In genomic region chr4:108370291-108370690, GRCh38 we compare ENCODE assay signal across 1 cellular context.
TF ChIP-seq lines count a peak whose summit lies in the region.

No MANE protein-coding gene starts in this region.

TF ChIP-seq in H1, 55 proteins besides CTCF, POLR2A, EP300 and RAD21 (continued from another document):
- TF ChIP-seq, protein P1, sequence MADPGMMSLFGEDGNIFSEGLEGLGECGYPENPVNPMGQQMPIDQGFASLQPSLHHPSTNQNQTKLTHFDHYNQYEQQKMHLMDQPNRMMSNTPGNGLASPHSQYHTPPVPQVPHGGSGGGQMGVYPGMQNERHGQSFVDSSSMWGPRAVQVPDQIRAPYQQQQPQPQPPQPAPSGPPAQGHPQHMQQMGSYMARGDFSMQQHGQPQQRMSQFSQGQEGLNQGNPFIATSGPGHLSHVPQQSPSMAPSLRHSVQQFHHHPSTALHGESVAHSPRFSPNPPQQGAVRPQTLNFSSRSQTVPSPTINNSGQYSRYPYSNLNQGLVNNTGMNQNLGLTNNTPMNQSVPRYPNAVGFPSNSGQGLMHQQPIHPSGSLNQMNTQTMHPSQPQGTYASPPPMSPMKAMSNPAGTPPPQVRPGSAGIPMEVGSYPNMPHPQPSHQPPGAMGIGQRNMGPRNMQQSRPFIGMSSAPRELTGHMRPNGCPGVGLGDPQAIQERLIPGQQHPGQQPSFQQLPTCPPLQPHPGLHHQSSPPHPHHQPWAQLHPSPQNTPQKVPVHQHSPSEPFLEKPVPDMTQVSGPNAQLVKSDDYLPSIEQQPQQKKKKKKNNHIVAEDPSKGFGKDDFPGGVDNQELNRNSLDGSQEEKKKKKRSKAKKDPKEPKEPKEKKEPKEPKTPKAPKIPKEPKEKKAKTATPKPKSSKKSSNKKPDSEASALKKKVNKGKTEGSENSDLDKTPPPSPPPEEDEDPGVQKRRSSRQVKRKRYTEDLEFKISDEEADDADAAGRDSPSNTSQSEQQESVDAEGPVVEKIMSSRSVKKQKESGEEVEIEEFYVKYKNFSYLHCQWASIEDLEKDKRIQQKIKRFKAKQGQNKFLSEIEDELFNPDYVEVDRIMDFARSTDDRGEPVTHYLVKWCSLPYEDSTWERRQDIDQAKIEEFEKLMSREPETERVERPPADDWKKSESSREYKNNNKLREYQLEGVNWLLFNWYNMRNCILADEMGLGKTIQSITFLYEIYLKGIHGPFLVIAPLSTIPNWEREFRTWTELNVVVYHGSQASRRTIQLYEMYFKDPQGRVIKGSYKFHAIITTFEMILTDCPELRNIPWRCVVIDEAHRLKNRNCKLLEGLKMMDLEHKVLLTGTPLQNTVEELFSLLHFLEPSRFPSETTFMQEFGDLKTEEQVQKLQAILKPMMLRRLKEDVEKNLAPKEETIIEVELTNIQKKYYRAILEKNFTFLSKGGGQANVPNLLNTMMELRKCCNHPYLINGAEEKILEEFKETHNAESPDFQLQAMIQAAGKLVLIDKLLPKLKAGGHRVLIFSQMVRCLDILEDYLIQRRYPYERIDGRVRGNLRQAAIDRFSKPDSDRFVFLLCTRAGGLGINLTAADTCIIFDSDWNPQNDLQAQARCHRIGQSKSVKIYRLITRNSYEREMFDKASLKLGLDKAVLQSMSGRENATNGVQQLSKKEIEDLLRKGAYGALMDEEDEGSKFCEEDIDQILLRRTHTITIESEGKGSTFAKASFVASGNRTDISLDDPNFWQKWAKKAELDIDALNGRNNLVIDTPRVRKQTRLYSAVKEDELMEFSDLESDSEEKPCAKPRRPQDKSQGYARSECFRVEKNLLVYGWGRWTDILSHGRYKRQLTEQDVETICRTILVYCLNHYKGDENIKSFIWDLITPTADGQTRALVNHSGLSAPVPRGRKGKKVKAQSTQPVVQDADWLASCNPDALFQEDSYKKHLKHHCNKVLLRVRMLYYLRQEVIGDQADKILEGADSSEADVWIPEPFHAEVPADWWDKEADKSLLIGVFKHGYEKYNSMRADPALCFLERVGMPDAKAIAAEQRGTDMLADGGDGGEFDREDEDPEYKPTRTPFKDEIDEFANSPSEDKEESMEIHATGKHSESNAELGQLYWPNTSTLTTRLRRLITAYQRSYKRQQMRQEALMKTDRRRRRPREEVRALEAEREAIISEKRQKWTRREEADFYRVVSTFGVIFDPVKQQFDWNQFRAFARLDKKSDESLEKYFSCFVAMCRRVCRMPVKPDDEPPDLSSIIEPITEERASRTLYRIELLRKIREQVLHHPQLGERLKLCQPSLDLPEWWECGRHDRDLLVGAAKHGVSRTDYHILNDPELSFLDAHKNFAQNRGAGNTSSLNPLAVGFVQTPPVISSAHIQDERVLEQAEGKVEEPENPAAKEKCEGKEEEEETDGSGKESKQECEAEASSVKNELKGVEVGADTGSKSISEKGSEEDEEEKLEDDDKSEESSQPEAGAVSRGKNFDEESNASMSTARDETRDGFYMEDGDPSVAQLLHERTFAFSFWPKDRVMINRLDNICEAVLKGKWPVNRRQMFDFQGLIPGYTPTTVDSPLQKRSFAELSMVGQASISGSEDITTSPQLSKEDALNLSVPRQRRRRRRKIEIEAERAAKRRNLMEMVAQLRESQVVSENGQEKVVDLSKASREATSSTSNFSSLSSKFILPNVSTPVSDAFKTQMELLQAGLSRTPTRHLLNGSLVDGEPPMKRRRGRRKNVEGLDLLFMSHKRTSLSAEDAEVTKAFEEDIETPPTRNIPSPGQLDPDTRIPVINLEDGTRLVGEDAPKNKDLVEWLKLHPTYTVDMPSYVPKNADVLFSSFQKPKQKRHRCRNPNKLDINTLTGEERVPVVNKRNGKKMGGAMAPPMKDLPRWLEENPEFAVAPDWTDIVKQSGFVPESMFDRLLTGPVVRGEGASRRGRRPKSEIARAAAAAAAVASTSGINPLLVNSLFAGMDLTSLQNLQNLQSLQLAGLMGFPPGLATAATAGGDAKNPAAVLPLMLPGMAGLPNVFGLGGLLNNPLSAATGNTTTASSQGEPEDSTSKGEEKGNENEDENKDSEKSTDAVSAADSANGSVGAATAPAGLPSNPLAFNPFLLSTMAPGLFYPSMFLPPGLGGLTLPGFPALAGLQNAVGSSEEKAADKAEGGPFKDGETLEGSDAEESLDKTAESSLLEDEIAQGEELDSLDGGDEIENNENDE (IDR thresholded peaks at IDR 0.05; ENCODE audit: insufficient replicate concordance, low read length): no peak
- TF ChIP-seq MAX (IDR thresholded peaks at IDR 0.05) (peak; percentile 32; the same call in 1 of the 2 replicates), YY1 (IDR thresholded peaks at IDR 0.05; ENCODE audit: low read depth, low read length) (no peak)
- TF ChIP-seq, protein P2, sequence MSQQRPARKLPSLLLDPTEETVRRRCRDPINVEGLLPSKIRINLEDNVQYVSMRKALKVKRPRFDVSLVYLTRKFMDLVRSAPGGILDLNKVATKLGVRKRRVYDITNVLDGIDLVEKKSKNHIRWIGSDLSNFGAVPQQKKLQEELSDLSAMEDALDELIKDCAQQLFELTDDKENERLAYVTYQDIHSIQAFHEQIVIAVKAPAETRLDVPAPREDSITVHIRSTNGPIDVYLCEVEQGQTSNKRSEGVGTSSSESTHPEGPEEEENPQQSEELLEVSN (IDR thresholded peaks at IDR 0.05): 0 out of 2 replicates have a peak, but pooled peaks have one; percentile 22
